12 cellular contexts compared by ENCODE assay signal in genomic region chr11:78791254-78791653, GRCh38.
"Had no signal": no experiment of that assay in that cellular context is flagged by ENCODE, and none has a peak within 500 bp of the region (broad histone marks: within the 10 kb centered on the region; RNA-seq: fewer than 3 reads in every experiment).

No MANE protein-coding gene starts in this region.

- H3K27ac ChIP-seq: breast epithelium, tibial artery had no signal

- DNase-seq: activated CD4-positive, alpha-beta memory T cell treated with anti-CD3 and anti-CD28 coated beads, Interleukin-2, amount 10 ng/mL, durations not matched to agents 7 days and 5 days; activated CD4-positive, alpha-beta T cell treated with anti-CD3 and anti-CD28 coated beads for 36 hours; activated gamma-delta T cell; activated naive CD8-positive, alpha-beta T cell treated with anti-CD3 and anti-CD28 coated beads for 36 hours; activated T-cell treated with anti-CD3 and anti-CD28 coated beads, Interleukin-2, amount 50 U/mL, for 48 hours; hippocampal formation; naive B cell; retina; small intestine; tibial artery had no signal

- H3K27me3 ChIP-seq: breast epithelium, tibial artery had no signal

- H3K4me3 ChIP-seq: breast epithelium, lung, tibial artery had no signal

- H3K4me1 ChIP-seq: breast epithelium, tibial artery had no signal

- H3K9me3 ChIP-seq: breast epithelium, tibial artery had no signal

- ATAC-seq: activated CD4-positive, alpha-beta T cell treated with anti-CD3 and anti-CD28 coated beads for 36 hours had no signal

- H3K36me3 ChIP-seq: breast epithelium, tibial artery had no signal
